In genomic region chr5:8848997-8849585, GRCh38 we compare ENCODE assay signal across 2 cellular contexts.
TF ChIP-seq lines count a peak whose summit lies in the region.

No MANE protein-coding gene starts in this region.

TF ChIP-seq in GM23338, 12 proteins besides CTCF, POLR2A, EP300 and RAD21 (continued from another document):
- TF ChIP-seq EZH2phosphoT487 (IDR thresholded peaks at IDR 0.05; ENCODE audit: unreplicated experiment) (no peak), ZNF462 (CRISPR knock-in tag; IDR thresholded peaks at IDR 0.05) (no peak), CREB1 (CRISPR knock-in tag; IDR thresholded peaks at IDR 0.05; ENCODE audit: low read depth) (no peak), POLR2AphosphoS5 (IDR thresholded peaks at IDR 0.05; ENCODE audit: low read depth) (no peak), ZNF331 (CRISPR knock-in tag; IDR thresholded peaks at IDR 0.05; ENCODE audit: low read depth) (no peak), EZH2 (IDR thresholded peaks at IDR 0.05; ENCODE audit: low read depth, unreplicated experiment) (no peak), NANOG (IDR thresholded peaks at IDR 0.05; ENCODE audit: borderline replicate concordance) (no peak), ETS1 (IDR thresholded peaks at IDR 0.05) (no peak), JUNB (IDR thresholded peaks at IDR 0.05; ENCODE audit: unreplicated experiment) (no peak), STAT1 (IDR thresholded peaks at IDR 0.05; ENCODE audit: unreplicated experiment) (no peak)

TF ChIP-seq in SK-N-SH, 30 proteins besides CTCF, POLR2A, EP300 and RAD21 (continued from another document):
- 0 out of 2 replicates have a peak, but pooled peaks have one; percentile 11 for TF ChIP-seq NFIC (IDR thresholded peaks at IDR 0.05; ENCODE audit: borderline replicate concordance)
TF ChIP-seq in SK-N-SH: peak in this region for 4.
